1 cellular context compared by ENCODE assay signal in genomic region chr22:35622132-35622913, GRCh38.
TF ChIP-seq lines count a peak whose summit lies in the region.

No MANE protein-coding gene starts in this region.

TF ChIP-seq in GM23338, 12 proteins besides CTCF, POLR2A, EP300 and RAD21 (continued from another document):
- TF ChIP-seq REST (IDR thresholded peaks at IDR 0.05; ENCODE audit: unreplicated experiment) = no peak
